In genomic region chr4:104905546-104905945, GRCh38 we compare ENCODE assay signal across 19 cellular contexts.
"Had no signal": no experiment of that assay in that cellular context is flagged by ENCODE, and none has a peak within 500 bp of the region (broad histone marks: within the 10 kb centered on the region; RNA-seq: fewer than 3 reads in every experiment).

No MANE protein-coding gene starts in this region.

- H3K27me3 ChIP-seq: esophagus muscularis mucosa, gastroesophageal sphincter, pancreas, stomach, transverse colon had no signal

- H3K9me3 ChIP-seq: esophagus muscularis mucosa, gastroesophageal sphincter, pancreas, stomach, thoracic aorta, transverse colon had no signal

- H3K4me1 ChIP-seq: pancreas, stomach, transverse colon had no signal

- H3K27ac ChIP-seq: epithelial cell of prostate, esophagus muscularis mucosa, gastroesophageal sphincter, pancreas, stomach, thoracic aorta, transverse colon had no signal

- ATAC-seq: effector memory CD8-positive, alpha-beta T cell; gastroesophageal sphincter; naive thymus-derived CD4-positive, alpha-beta T cell had no signal

- H3K36me3 ChIP-seq: esophagus muscularis mucosa, gastroesophageal sphincter, pancreas, stomach, thoracic aorta, transverse colon had no signal

- H3K4me3 ChIP-seq: esophagus muscularis mucosa, gastroesophageal sphincter, pancreas, stomach, thoracic aorta, transverse colon had no signal

- DNase-seq: cortex of kidney; effector memory CD8-positive, alpha-beta T cell; foreskin fibroblast; glutamatergic neuron; kidney; left cardiac atrium; naive thymus-derived CD4-positive, alpha-beta T cell; occipital lobe; pancreas; small intestine; stimulated activated CD4-positive, alpha-beta T cell treated with anti-CD3 and anti-CD28 coated beads, Interleukin-12 subunit alpha, Interleukin-12 subunit beta, amount 100 ng/mL, for 4 hours; stimulated activated naive CD4-positive, alpha-beta T cell; stomach; substantia nigra; transverse colon had no signal
